ENCODE assay signal across 10 cellular contexts in genomic region chr17:45227631-45228120, GRCh38. TPM values are rescaled to one million over a fixed set of nuclear protein-coding genes. Genes with fewer than 3 reads are reported as not detected.
DNase-seq lines count a peak whose midpoint lies in the region; FAIRE-seq and TF ChIP-seq lines count a peak whose summit lies in the region.
"Had no signal": no experiment of that assay in that cellular context is flagged by ENCODE, and none has a peak within 500 bp of the region (broad histone marks: within the 10 kb centered on the region; RNA-seq: fewer than 3 reads in every experiment).

No MANE protein-coding gene starts in this region.

- intact Hi-C loops in esophagus muscularis mucosa (cut with DNase I): no loop called here

- H3K9me3 ChIP-seq in SJCRH30 (replicated peaks) (no peaks in the 10 kb centered on the region), esophagus muscularis mucosa (no peaks in the 10 kb centered on the region)

- no peak for FAIRE-seq in GM12891 (lab: Jason Lieb, UNC)

- DNase-seq in GM12891 (ENCODE audit: insufficient read length, low spot score) (no peak), SJCRH30 (no peak), esophagus muscularis mucosa (ENCODE audit: extremely low spot score) (no peak), cortex of kidney (lab: John Stamatoyannopoulos, UW) (no peak), NCI-H1417 treated with DMSO at 0.1 percent for 48 hours (lab: John Stamatoyannopoulos, UW) (no peak), NK-92 (lab: John Stamatoyannopoulos, UW; ENCODE audit: unreplicated experiment) (no peak), NCI-H2171 treated with DMSO at 0.1 percent for 48 hours (lab: John Stamatoyannopoulos, UW) (no peak)
- DNase-seq in stimulated activated CD4-positive, alpha-beta T cell treated with anti-CD3 and anti-CD28 coated beads, Interleukin-4, amount 100 ng/mL, for 1 hour: peak; percentile 38
- DNase-seq: NCI-H1048 had no signal

- TF ChIP-seq POLR2A in GM12891 (IDR thresholded peaks at IDR 0.05; ENCODE audit: low read depth, low read length): no peak
- no peak for TF ChIP-seq POLR2A in esophagus muscularis mucosa (IDR thresholded peaks at IDR 0.05; ENCODE audit: low read depth)

- no peak for TF ChIP-seq CTCF in esophagus muscularis mucosa (IDR thresholded peaks at IDR 0.05)

- TF ChIP-seq EP300 in esophagus muscularis mucosa (IDR thresholded peaks at IDR 0.05): no peak

- H3K36me3 ChIP-seq in SJCRH30 (no peaks in the 10 kb centered on the region), esophagus muscularis mucosa (no peaks in the 10 kb centered on the region)

- H3K27ac ChIP-seq in SJCRH30 (peak overlapping the region; percentile 43; the same call in 1 of the 2 replicates), esophagus muscularis mucosa (replicated peaks in 1 of 4) (peak overlapping the region; percentile 69 to 80 (median 74))

- H3K4me3 ChIP-seq in SJCRH30 (no peak overlapping the region), esophagus muscularis mucosa (peak overlapping the region in 1 of 4 donors; percentile 43)

- 79% methylated on average over 6 of the region's 6 CpGs for WGBS in esophagus muscularis mucosa

- H3K4me1 ChIP-seq in SJCRH30 (peaks cover 43% of the 10 kb centered on the region), esophagus muscularis mucosa (peaks cover 66 to 73% (median 70%) of the 10 kb centered on the region in 4 donors)

- H3K27me3 ChIP-seq in SJCRH30 (peaks cover 4% of the 10 kb centered on the region; the same call in 1 of the 2 replicates), esophagus muscularis mucosa (peaks cover 0 to 21% (median 0%) of the 10 kb centered on the region in 4 donors)

TF ChIP-seq in GM12891, 5 proteins besides CTCF, POLR2A, EP300 and RAD21:
- TF ChIP-seq PAX5 (IDR thresholded peaks at IDR 0.05; ENCODE audit: insufficient read depth, low read length, severe bottlenecking): no peak
- TF ChIP-seq POU2F2 (IDR thresholded peaks at IDR 0.05; ENCODE audit: low read depth, low read length): 0 out of 2 replicates have a peak, but pooled peaks have one; percentile 3
- TF ChIP-seq POLR2AphosphoS5 (IDR thresholded peaks at IDR 0.05; ENCODE audit: low read depth, low read length): no peak
- TF ChIP-seq SPI1 (IDR thresholded peaks at IDR 0.05; ENCODE audit: low read depth, low read length): 0 out of 2 replicates have a peak, but pooled peaks have one; percentile 12
- TF ChIP-seq TAF1 (IDR thresholded peaks at IDR 0.05; ENCODE audit: low read depth, low read length): 0 out of 2 replicates have a peak, but pooled peaks have one; percentile 10

RNA-seq across cellular contexts. Expression of gene FMNL1, which starts 6.0 kb away (rescaled TPM):
- 49.2 TPM for polyA plus RNA-seq in GM12891 (2012; ENCODE audit: low read depth, missing spikeins)
- total RNA-seq in SJCRH30 (2014; rRNA removed; shearing (Covaris generic)): 0.91 and 1.1 TPM in 2 replicates
- total RNA-seq in esophagus muscularis mucosa: 10 to 100 TPM; 11.0 to 26.7 (median 19.6) TPM

RNA-seq across cellular contexts. Expression of gene SPATA32, which starts 34.2 kb away (rescaled TPM):
- 0.35 TPM for polyA plus RNA-seq in GM12891 (2012; ENCODE audit: low read depth, missing spikeins)
- total RNA-seq in SJCRH30 (2014; rRNA removed; shearing (Covaris generic)): 0.08 TPM in 1 of 2 replicates, not detected in the other
- total RNA-seq in esophagus muscularis mucosa: not detected
- total RNA-seq: lung microvascular endothelial cell had no signal
